In genomic region chr10:5412277-5412941, GRCh38 we compare ENCODE assay signal across 8 cellular contexts. TPM values are rescaled to one million over a fixed set of nuclear protein-coding genes. Genes with fewer than 3 reads are reported as not detected.
DNase-seq lines count a peak whose midpoint lies in the region; ATAC-seq and TF ChIP-seq lines count a peak whose summit lies in the region.

TSS of gene NET1 (plus strand) at chr10:5412557. CDS start at chr10:5412693, 136 bp downstream.

- POLR2A ChIA-PET in AG04450 (lab: Yijun Ruan, JAX) (no interaction called here), WTC11 (lab: Charles Lee) (interaction anchor here (0.6 kb wide), 1 partner anchor 208 kb away, joined by 3 read pairs; no protein-coding TSS in a partner anchor)

- peaks cover 27% of the 10 kb centered on the region for H3K9me3 Mint-ChIP-seq in WTC11

- DNase-seq in AG04450 (ENCODE audit: low read depth, low spot score) (peak; percentile 62), NCI-H2196 (lab: John Stamatoyannopoulos, UW; ENCODE audit: unreplicated experiment) (peak; percentile 74), WTC11 (ENCODE audit: low spot score) (peak; percentile 94), iris pigment epithelial cell (ENCODE audit: low read depth) (peak; percentile 84)
- DNase-seq in central memory CD4-positive, alpha-beta T cell: peak; percentile 53
- DNase-seq in stimulated activated CD4-positive, alpha-beta T cell treated with anti-CD3 and anti-CD28 coated beads, Interleukin-12 subunit alpha, Interleukin-12 subunit beta, amount 100 ng/mL, for 24 hours (ENCODE audit: low read depth in 2 of 2): peak; percentile 46 to 75

- no peak within 1 kb of the TSS; the same call in 1 of the 2 replicates for H3K27ac Mint-ChIP-seq in WTC11

- peaks cover 3% of the 10 kb centered on the region; the same call in 1 of the 2 replicates for H3K4me1 Mint-ChIP-seq in WTC11

- no peaks in the 10 kb centered on the region for H3K27me3 Mint-ChIP-seq in WTC11 (ENCODE audit: low read depth)

- H3K4me3 Mint-ChIP-seq in WTC11: no peak within 1 kb of the TSS; the same call in none of the 2 replicates

- peak within 1 kb of the TSS; percentile 74 for H3K4me3 ChIP-seq in AG04450 (ENCODE audit: low read depth, low read length)

- no peak within 1 kb of the TSS for H3K27ac ChIP-seq in AG04450 (ENCODE audit: low read depth, low read length)

- TF ChIP-seq CTCF in AG04450 (IDR thresholded peaks at IDR 0.05; ENCODE audit: low read depth, low read length) (no peak), WTC11 (IDR thresholded peaks at IDR 0.05) (no peak)

- H3K36me3 Mint-ChIP-seq in WTC11: peaks cover 11% of the 10 kb centered on the region

- CTCF ChIA-PET in AG04450 (lab: Charles Lee) (interaction anchor here (2.0 kb wide), 1 partner anchor 598 kb away, joined by 7 read pairs; no protein-coding TSS in a partner anchor), WTC11 (lab: Charles Lee) (no interaction called here)

- H3K9me3 ChIP-seq in AG04450 (ENCODE audit: control insufficient read depth, insufficient read depth, low read length): peaks cover 6% of the 10 kb centered on the region

- no peaks in the 10 kb centered on the region for H3K27me3 ChIP-seq in AG04450 (ENCODE audit: control insufficient read depth, insufficient read depth, low read length)

- ATAC-seq in GM18868 (IDR thresholded peaks at IDR 0.05; ENCODE audit: unreplicated experiment): peak; percentile 98
- peak; percentile 97 for ATAC-seq in HG03103 (IDR thresholded peaks at IDR 0.05; ENCODE audit: low read depth, unreplicated experiment)
- peak; percentile 92 for ATAC-seq in WTC11

TF ChIP-seq in WTC11, 78 proteins besides CTCF, POLR2A, EP300 and RAD21 (continues in another document):
- TF ChIP-seq MAX (CRISPR knock-in tag; IDR thresholded peaks at IDR 0.05) (peak; percentile 79), ZNF416 (CRISPR knock-in tag; IDR thresholded peaks at IDR 0.05) (no peak), ARID4B (CRISPR knock-in tag; IDR thresholded peaks at IDR 0.05; ENCODE audit: borderline replicate concordance) (peak; percentile 82; the same call in 1 of the 2 replicates), ZMAT4 (CRISPR knock-in tag; IDR thresholded peaks at IDR 0.05) (no peak), E2F5 (CRISPR knock-in tag; IDR thresholded peaks at IDR 0.05) (peak; percentile 65; the same call in 1 of the 2 replicates), HMGXB4 (CRISPR knock-in tag; IDR thresholded peaks at IDR 0.05) (peak; percentile 88), ERG (CRISPR knock-in tag; IDR thresholded peaks at IDR 0.05) (no peak), ZNF317 (CRISPR knock-in tag; IDR thresholded peaks at IDR 0.05; ENCODE audit: borderline replicate concordance, low read depth) (0 out of 2 replicates have a peak, but pooled peaks have one; percentile 28), TEAD1 (CRISPR knock-in tag; IDR thresholded peaks at IDR 0.05) (peak; percentile 25; the same call in 1 of the 2 replicates)
- TF ChIP-seq, protein P1, sequence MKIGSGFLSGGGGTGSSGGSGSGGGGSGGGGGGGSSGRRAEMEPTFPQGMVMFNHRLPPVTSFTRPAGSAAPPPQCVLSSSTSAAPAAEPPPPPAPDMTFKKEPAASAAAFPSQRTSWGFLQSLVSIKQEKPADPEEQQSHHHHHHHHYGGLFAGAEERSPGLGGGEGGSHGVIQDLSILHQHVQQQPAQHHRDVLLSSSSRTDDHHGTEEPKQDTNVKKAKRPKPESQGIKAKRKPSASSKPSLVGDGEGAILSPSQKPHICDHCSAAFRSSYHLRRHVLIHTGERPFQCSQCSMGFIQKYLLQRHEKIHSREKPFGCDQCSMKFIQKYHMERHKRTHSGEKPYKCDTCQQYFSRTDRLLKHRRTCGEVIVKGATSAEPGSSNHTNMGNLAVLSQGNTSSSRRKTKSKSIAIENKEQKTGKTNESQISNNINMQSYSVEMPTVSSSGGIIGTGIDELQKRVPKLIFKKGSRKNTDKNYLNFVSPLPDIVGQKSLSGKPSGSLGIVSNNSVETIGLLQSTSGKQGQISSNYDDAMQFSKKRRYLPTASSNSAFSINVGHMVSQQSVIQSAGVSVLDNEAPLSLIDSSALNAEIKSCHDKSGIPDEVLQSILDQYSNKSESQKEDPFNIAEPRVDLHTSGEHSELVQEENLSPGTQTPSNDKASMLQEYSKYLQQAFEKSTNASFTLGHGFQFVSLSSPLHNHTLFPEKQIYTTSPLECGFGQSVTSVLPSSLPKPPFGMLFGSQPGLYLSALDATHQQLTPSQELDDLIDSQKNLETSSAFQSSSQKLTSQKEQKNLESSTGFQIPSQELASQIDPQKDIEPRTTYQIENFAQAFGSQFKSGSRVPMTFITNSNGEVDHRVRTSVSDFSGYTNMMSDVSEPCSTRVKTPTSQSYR (CRISPR knock-in tag; IDR thresholded peaks at IDR 0.05): peak; percentile 85
- TF ChIP-seq, protein P2, sequence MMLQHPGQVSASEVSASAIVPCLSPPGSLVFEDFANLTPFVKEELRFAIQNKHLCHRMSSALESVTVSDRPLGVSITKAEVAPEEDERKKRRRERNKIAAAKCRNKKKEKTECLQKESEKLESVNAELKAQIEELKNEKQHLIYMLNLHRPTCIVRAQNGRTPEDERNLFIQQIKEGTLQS (CRISPR knock-in tag; conservative IDR thresholded peaks at IDR 0.05): no peak

RNA-seq across cellular contexts. Expression of gene NET1, which starts in this region (rescaled TPM):
- 39.1 and 46.8 TPM in 2 replicates for polyA plus RNA-seq in AG04450 (2011; rRNA removed)
- 95.1 and 112 TPM in 2 replicates for polyA minus RNA-seq in AG04450 (2011; rRNA and poly(A)+ RNA removed)
- total RNA-seq in WTC11 (2021): 85.4 to 100 TPM (median 97.4 TPM) in 3 replicates
